ENCODE assay signal across 1 cellular context in the genomic region with DNA sequence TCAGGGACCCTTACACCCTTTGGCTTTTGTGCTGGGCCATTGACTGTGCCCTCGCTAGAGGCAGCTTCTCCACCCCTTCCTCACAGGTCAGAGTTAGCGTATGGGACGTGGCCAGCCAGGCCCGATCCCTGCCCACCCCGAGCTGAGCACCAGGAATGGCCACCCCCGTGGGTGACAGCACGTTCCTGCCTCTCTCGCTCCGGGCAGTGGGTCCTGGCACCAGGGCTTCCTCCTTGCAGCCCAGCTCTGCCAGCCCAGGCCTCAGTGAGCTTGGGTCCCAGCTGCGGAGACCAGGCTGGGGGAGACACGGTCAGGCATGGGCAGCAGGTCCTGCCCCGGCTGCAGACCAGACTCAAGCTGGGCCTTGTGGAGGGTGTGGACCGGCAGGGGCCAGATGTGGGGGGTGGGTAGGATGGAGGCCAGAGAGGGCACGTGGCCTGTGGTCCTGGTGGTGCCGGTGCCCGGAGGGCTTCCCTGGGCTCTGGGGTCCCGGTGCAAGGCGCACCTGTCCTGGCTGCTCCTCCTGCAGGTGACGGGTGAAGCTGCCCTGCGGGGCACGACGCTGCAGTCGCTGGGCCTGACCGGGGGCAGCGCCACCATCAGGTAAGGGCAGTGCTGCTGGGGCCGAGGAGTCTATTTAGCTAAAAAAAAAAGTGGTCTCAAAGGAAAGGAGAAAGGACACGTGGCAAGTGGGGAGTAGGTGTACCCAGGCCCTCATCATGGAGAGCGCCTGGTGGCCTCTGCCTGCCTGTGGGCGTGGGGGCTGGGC.
TF ChIP-seq lines count a peak whose summit lies in the region.

No MANE protein-coding gene starts in this region.

TF ChIP-seq in GM23338, 12 proteins besides CTCF, POLR2A, EP300 and RAD21 (continued from another document):
- TF ChIP-seq, protein P1, sequence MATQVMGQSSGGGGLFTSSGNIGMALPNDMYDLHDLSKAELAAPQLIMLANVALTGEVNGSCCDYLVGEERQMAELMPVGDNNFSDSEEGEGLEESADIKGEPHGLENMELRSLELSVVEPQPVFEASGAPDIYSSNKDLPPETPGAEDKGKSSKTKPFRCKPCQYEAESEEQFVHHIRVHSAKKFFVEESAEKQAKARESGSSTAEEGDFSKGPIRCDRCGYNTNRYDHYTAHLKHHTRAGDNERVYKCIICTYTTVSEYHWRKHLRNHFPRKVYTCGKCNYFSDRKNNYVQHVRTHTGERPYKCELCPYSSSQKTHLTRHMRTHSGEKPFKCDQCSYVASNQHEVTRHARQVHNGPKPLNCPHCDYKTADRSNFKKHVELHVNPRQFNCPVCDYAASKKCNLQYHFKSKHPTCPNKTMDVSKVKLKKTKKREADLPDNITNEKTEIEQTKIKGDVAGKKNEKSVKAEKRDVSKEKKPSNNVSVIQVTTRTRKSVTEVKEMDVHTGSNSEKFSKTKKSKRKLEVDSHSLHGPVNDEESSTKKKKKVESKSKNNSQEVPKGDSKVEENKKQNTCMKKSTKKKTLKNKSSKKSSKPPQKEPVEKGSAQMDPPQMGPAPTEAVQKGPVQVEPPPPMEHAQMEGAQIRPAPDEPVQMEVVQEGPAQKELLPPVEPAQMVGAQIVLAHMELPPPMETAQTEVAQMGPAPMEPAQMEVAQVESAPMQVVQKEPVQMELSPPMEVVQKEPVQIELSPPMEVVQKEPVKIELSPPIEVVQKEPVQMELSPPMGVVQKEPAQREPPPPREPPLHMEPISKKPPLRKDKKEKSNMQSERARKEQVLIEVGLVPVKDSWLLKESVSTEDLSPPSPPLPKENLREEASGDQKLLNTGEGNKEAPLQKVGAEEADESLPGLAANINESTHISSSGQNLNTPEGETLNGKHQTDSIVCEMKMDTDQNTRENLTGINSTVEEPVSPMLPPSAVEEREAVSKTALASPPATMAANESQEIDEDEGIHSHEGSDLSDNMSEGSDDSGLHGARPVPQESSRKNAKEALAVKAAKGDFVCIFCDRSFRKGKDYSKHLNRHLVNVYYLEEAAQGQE (IDR thresholded peaks at IDR 0.05; ENCODE audit: unreplicated experiment) = no peak
